9 cellular contexts compared by ENCODE assay signal in the genomic region with DNA sequence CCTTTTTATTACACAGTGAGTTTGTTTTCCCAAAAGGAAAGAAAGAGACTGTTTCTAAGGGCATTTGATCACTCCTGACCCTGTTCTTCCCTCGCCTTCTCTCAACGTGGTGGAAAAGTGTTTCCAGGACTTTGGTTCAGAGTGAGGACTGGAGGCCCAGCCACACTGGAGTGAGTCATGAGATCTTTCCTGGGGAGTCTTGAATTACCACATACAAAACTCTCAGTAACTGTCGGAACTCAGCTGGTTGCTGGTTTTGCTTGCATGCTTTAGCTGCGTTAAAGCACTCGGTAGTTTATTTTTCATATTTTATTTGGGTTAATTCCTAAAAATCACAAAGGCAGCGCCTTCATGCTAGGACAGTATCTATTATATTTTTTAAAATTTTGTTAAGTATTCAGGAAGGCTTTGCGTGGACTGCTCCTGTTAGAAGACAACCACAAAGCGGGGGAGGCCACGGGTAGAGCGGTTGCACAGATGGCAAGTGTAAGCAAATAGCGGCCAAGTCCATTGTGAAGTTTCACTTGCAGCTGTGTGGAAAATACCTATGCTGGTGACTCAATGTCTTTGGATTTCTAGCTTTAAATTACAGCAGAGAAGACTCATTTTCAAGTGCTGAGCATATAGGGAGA.
DNase-seq lines count a peak whose midpoint lies in the region; ATAC-seq, FAIRE-seq and TF ChIP-seq lines count a peak whose summit lies in the region.
"Had no signal": no experiment of that assay in that cellular context is flagged by ENCODE, and none has a peak within 500 bp of the region (broad histone marks: within the 10 kb centered on the region; RNA-seq: fewer than 3 reads in every experiment).

No MANE protein-coding gene starts in this region.

- H3K4me3 ChIP-seq in K562 (no peak overlapping the region), mesodermal cell (ENCODE audit: extremely low read depth, insufficient read depth, low read length, poor library complexity, severe bottlenecking) (peak overlapping the region; percentile 9)

- peaks cover 0 to 6% of the 10 kb centered on the region in 2 experiments; a peak in 2 of 5 replicates for H3K27me3 ChIP-seq in K562 (ENCODE audit: control insufficient read depth in 2 of 2, insufficient read depth in 2 of 2, low read length in 2 of 2)

- TF ChIP-seq RAD21 in K562 (CRISPR knock-in tag; conservative IDR thresholded peaks at IDR 0.05 in 1 of 2, IDR thresholded peaks at IDR 0.05 in 1 of 2), result no peak

- no peak overlapping the region for H3K9ac ChIP-seq in K562 (ENCODE audit: insufficient read depth in 1 of 2, low read depth in 2 of 2, low read length in 2 of 2)

- no peaks in the 10 kb centered on the region for H4K20me1 ChIP-seq in K562 (replicated peaks; ENCODE audit: control insufficient read depth, insufficient read depth, low read length)

- H3K4me2 ChIP-seq in K562 (ENCODE audit: insufficient read depth, low read length), result no peak overlapping the region

- in situ Hi-C loops in K562 (cut with MboI), result no loop called here

- intact Hi-C loops in K562 (cut with micrococcal nuclease), result no loop called here
- intact Hi-C loops in activated CD4-positive, alpha-beta memory T cell treated with anti-CD3 and anti-CD28 coated beads for 36 hours (cut with micrococcal nuclease), result no loop called here

- 5% methylated on average over 11 of the region's 11 CpGs for WGBS in K562 (ENCODE audit: insufficient coverage, low coverage, missing lambda C conversion rate)
- 69 to 81% methylated on average over 5 to 6 of the region's 11 CpGs for WGBS in mesodermal cell (ENCODE audit: insufficient coverage in 2 of 2), 2 experiments

- TF ChIP-seq EP300 in K562 (IDR thresholded peaks at IDR 0.05; ENCODE audit: low read length), result no peak

- POLR2A ChIA-PET in K562 (lab: Yijun Ruan, JAX), result interaction anchor here (0.6 to 0.8 kb wide), 3 partner anchors 16 to 130 kb away, joined by 3 to 4 read pairs (median 3); no protein-coding TSS in a partner anchor
- POLR2A ChIA-PET in activated CD4-positive, alpha-beta memory T cell treated with anti-CD3 and anti-CD28 coated beads for 36 hours (lab: Charles Lee), result no interaction called here

- H3K27me3 Mint-ChIP-seq in activated CD4-positive, alpha-beta memory T cell treated with anti-CD3 and anti-CD28 coated beads for 36 hours, result no peaks in the 10 kb centered on the region

- FAIRE-seq in K562 (lab: Jason Lieb, UNC), result no peak

- no peaks in the 10 kb centered on the region for H3K79me2 ChIP-seq in K562 (ENCODE audit: control insufficient read depth, insufficient read depth, low read length)

- CTCF ChIA-PET in K562 (lab: Yijun Ruan, JAX; ENCODE audit: low intra/inter-chr PET ratio), result no interaction called here
- CTCF ChIA-PET in activated CD4-positive, alpha-beta memory T cell treated with anti-CD3 and anti-CD28 coated beads for 36 hours (lab: Charles Lee), result no interaction called here

- DNase-seq in stimulated activated CD4-positive, alpha-beta T cell treated with anti-CD3 and anti-CD28 coated beads, Interleukin-15, amount 100 ng/mL, for 24 hours, result peak; percentile 4
- DNase-seq in stimulated activated CD4-positive, alpha-beta T cell treated with anti-CD3 and anti-CD28 coated beads, Interleukin-2, amount 100 ng/mL, for 24 hours, result no peak
- DNase-seq in K562 (ENCODE audit: extremely low read depth in 1 of 4, low spot score in 3 of 4) (peak in 1 of 4 experiments; percentile 20), cerebellum (ENCODE audit: low spot score) (no peak)
- DNase-seq in activated CD4-positive, alpha-beta memory T cell treated with anti-CD3 and anti-CD28 coated beads for 36 hours, result no peak
- DNase-seq: NCI-H526 treated with DMSO at 0.1 percent for 48 hours had no signal

- no peaks in the 10 kb centered on the region for H3K4me1 Mint-ChIP-seq in activated CD4-positive, alpha-beta memory T cell treated with anti-CD3 and anti-CD28 coated beads for 36 hours (ENCODE audit: low read depth)

- ATAC-seq in K562, result no peak
- ATAC-seq in GM21367 (IDR thresholded peaks at IDR 0.05; ENCODE audit: unreplicated experiment), result no peak
- ATAC-seq in GM19467 (IDR thresholded peaks at IDR 0.05; ENCODE audit: unreplicated experiment), result no peak

- no peaks in the 10 kb centered on the region; a peak in 1 of 5 replicates for H3K4me1 ChIP-seq in K562 (replicated peaks in 1 of 2; ENCODE audit: control insufficient read depth in 2 of 2, insufficient read depth in 2 of 2, low read length in 2 of 2)
- peaks cover 39% of the 10 kb centered on the region for H3K4me1 ChIP-seq in mesodermal cell (ENCODE audit: control insufficient read depth, insufficient read depth, low read length, poor library complexity, severe bottlenecking)

- no peak for TF ChIP-seq POLR2A in K562 (conservative IDR thresholded peaks at IDR 0.05)

- no peaks in the 10 kb centered on the region for H3K9me1 ChIP-seq in K562 (ENCODE audit: control insufficient read depth, insufficient read depth, low read length)

- H3K27ac ChIP-seq in K562 (ENCODE audit: extremely low read depth, low read depth, low read length) (no peak overlapping the region), mesodermal cell (ENCODE audit: low read depth, low read length, severe bottlenecking) (peak overlapping the region; percentile 93)

- H3K9me3 ChIP-seq in K562 (replicated peaks; ENCODE audit: control insufficient read depth, insufficient read depth, low read depth, low read length) (no peaks in the 10 kb centered on the region), mesodermal cell (ENCODE audit: control insufficient read depth, low read length) (no peaks in the 10 kb centered on the region)

- H3K36me3 Mint-ChIP-seq in activated CD4-positive, alpha-beta memory T cell treated with anti-CD3 and anti-CD28 coated beads for 36 hours, result peaks cover 8% of the 10 kb centered on the region

- no peak overlapping the region for H3K27ac Mint-ChIP-seq in activated CD4-positive, alpha-beta memory T cell treated with anti-CD3 and anti-CD28 coated beads for 36 hours

- H3K36me3 ChIP-seq in K562 (ENCODE audit: control insufficient read depth, insufficient read depth, low read length) (no peaks in the 10 kb centered on the region), mesodermal cell (ENCODE audit: control insufficient read depth, insufficient read depth, low read length) (no peaks in the 10 kb centered on the region)

- TF ChIP-seq CTCF in K562 (IDR thresholded peaks at IDR 0.05 in 2 of 3, conservative IDR thresholded peaks at IDR 0.05 in 1 of 3; ENCODE audit: insufficient read depth in 2 of 3, low read depth in 1 of 3, low read length in 3 of 3), result no peak

- H2AFZ ChIP-seq in K562 (ENCODE audit: low read depth, low read length), result no peak overlapping the region

- BruUV-seq in K562 (replicated peaks; lab: Mats Ljungman, UMichigan), result no TSS peak

- no peak overlapping the region for H3K4me3 Mint-ChIP-seq in activated CD4-positive, alpha-beta memory T cell treated with anti-CD3 and anti-CD28 coated beads for 36 hours

- no peaks in the 10 kb centered on the region for H3K9me3 Mint-ChIP-seq in activated CD4-positive, alpha-beta memory T cell treated with anti-CD3 and anti-CD28 coated beads for 36 hours

TF ChIP-seq in K562, 482 proteins besides CTCF, POLR2A, EP300 and RAD21 (continues in another document):
- TF ChIP-seq VEZF1 (CRISPR knock-in tag; IDR thresholded peaks at IDR 0.05) (peak; percentile 39; the same call in 1 of the 2 replicates), ZBTB1 (CRISPR knock-in tag; IDR thresholded peaks at IDR 0.05; ENCODE audit: borderline replicate concordance, low read depth) (0 out of 2 replicates have a peak, but pooled peaks have one; percentile 42), HDAC8 (tag; IDR thresholded peaks at IDR 0.05) (no peak)
- TF ChIP-seq, protein P1, sequence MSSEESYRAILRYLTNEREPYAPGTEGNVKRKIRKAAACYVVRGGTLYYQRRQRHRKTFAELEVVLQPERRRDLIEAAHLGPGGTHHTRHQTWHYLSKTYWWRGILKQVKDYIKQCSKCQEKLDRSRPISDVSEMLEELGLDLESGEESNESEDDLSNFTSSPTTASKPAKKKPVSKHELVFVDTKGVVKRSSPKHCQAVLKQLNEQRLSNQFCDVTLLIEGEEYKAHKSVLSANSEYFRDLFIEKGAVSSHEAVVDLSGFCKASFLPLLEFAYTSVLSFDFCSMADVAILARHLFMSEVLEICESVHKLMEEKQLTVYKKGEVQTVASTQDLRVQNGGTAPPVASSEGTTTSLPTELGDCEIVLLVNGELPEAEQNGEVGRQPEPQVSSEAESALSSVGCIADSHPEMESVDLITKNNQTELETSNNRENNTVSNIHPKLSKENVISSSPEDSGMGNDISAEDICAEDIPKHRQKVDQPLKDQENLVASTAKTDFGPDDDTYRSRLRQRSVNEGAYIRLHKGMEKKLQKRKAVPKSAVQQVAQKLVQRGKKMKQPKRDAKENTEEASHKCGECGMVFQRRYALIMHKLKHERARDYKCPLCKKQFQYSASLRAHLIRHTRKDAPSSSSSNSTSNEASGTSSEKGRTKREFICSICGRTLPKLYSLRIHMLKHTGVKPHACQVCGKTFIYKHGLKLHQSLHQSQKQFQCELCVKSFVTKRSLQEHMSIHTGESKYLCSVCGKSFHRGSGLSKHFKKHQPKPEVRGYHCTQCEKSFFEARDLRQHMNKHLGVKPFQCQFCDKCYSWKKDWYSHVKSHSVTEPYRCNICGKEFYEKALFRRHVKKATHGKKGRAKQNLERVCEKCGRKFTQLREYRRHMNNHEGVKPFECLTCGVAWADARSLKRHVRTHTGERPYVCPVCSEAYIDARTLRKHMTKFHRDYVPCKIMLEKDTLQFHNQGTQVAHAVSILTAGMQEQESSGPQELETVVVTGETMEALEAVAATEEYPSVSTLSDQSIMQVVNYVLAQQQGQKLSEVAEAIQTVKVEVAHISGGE (CRISPR knock-in tag; IDR thresholded peaks at IDR 0.05), result 0 out of 6 replicates have a peak, but pooled peaks of 1 of the 3 experiments have one; percentile 27
